Comparison of ENCODE assay signal across 19 cellular contexts in genomic region chr10:129940617-129941198, GRCh38. TPM values are rescaled to one million over a fixed set of nuclear protein-coding genes. Genes with fewer than 3 reads are reported as not detected.
DNase-seq lines count a peak whose midpoint lies in the region; ATAC-seq and TF ChIP-seq lines count a peak whose summit lies in the region.
"Had no signal": no experiment of that assay in that cellular context is flagged by ENCODE, and none has a peak within 500 bp of the region (broad histone marks: within the 10 kb centered on the region; RNA-seq: fewer than 3 reads in every experiment).

No MANE protein-coding gene starts in this region.

- H3K36me3 ChIP-seq in HEK293 (ENCODE audit: control insufficient read depth in 2 of 2, insufficient read depth in 1 of 2, low read length in 2 of 2): no peaks in the 10 kb centered on the region; a peak in 1 of 3 replicates
- H3K36me3 ChIP-seq in left lung: no peaks in the 10 kb centered on the region
- no peaks in the 10 kb centered on the region for H3K36me3 ChIP-seq in neuronal stem cell (replicated peaks in 1 of 2; ENCODE audit: control insufficient read depth in 2 of 2, insufficient read depth in 2 of 2, low read length in 2 of 2)
- no peaks in the 10 kb centered on the region for H3K36me3 ChIP-seq in gastrocnemius medialis

- peak overlapping the region; percentile 4 for H2AK5ac ChIP-seq in neuronal stem cell (ENCODE audit: low read depth, low read length)

- peak overlapping the region; percentile 34 for H3K23ac ChIP-seq in neuronal stem cell (ENCODE audit: low read depth, low read length, poor library complexity)

- H3K4me3 ChIP-seq in HEK293 (ENCODE audit: low read depth, low read length) (no peak overlapping the region), left lung (no peak overlapping the region), neuronal stem cell (ENCODE audit: low read length in 2 of 2) (no peak overlapping the region), gastrocnemius medialis (no peak overlapping the region)
- H3K4me3 ChIP-seq: A549 had no signal

- ATAC-seq in left lung: no peak
- ATAC-seq in gastrocnemius medialis: peak in 1 of 2 donors; percentile 6
- ATAC-seq in HG03175 (IDR thresholded peaks at IDR 0.05; ENCODE audit: unreplicated experiment): no peak
- ATAC-seq: A549 had no signal

- no peak overlapping the region for H2BK15ac ChIP-seq in neuronal stem cell (ENCODE audit: low read length)

- H3K18ac ChIP-seq in neuronal stem cell (ENCODE audit: low read length): peak overlapping the region; percentile 35

- H3K14ac ChIP-seq in neuronal stem cell (ENCODE audit: low read length): no peak overlapping the region

- no peak overlapping the region for H2BK12ac ChIP-seq in neuronal stem cell (ENCODE audit: low read length)

- H3K9me3 ChIP-seq in HEK293 (ENCODE audit: control insufficient read depth, insufficient read depth, low read depth, low read length) (no peaks in the 10 kb centered on the region), left lung (no peaks in the 10 kb centered on the region), neuronal stem cell (replicated peaks in 1 of 2; ENCODE audit: control insufficient read depth in 2 of 2, insufficient read depth in 1 of 2, low read depth in 1 of 2, low read length in 2 of 2) (no peaks in the 10 kb centered on the region), gastrocnemius medialis (no peaks in the 10 kb centered on the region)
- H3K9me3 ChIP-seq: A549, BE2C had no signal

- no peak overlapping the region for H3K9ac ChIP-seq in neuronal stem cell (ENCODE audit: low read depth, low read length, poor library complexity)

- no peak for TF ChIP-seq POLR2A in gastrocnemius medialis (IDR thresholded peaks at IDR 0.05)

- H3K79me1 ChIP-seq in neuronal stem cell (ENCODE audit: low read depth, low read length): no peaks in the 10 kb centered on the region

- no peak overlapping the region for H2BK120ac ChIP-seq in neuronal stem cell (ENCODE audit: low read depth, low read length)

- no peak overlapping the region for H3K27ac ChIP-seq in HEK293 (ENCODE audit: extremely low read depth, low read depth, low read length)
- no peak overlapping the region for H3K27ac ChIP-seq in left lung
- no peak overlapping the region for H3K27ac ChIP-seq in neuronal stem cell (replicated peaks; ENCODE audit: low read length)
- H3K27ac ChIP-seq in gastrocnemius medialis: peak overlapping the region; percentile 5 to 87 (median 66)
- H3K27ac ChIP-seq: A549 had no signal

- H3K4ac ChIP-seq in neuronal stem cell (ENCODE audit: low read length): no peak overlapping the region

- H3K4me2 ChIP-seq in neuronal stem cell (ENCODE audit: insufficient read depth, low read length, poor library complexity, severe bottlenecking): no peak overlapping the region
- H3K4me2 ChIP-seq: A549 had no signal

- POLR2A ChIA-PET in HEK293 (lab: Yijun Ruan, JAX): no interaction called here

- intact Hi-C loops in left lung (cut with DNase I): no loop called here
- intact Hi-C loops in gastrocnemius medialis (cut with DNase I; ENCODE audit: low total_unique reads): no loop called here

- CTCF ChIA-PET in HEK293 (lab: Yijun Ruan, JAX): interaction anchor here (0.6 kb wide), 1 partner anchor 16 kb away, joined by 3 read pairs; no protein-coding TSS in a partner anchor

- no peak overlapping the region for H2AFZ ChIP-seq in neuronal stem cell (ENCODE audit: low read length)

- in situ Hi-C loops in gastrocnemius medialis (cut with MboI; ENCODE audit: low sequenced_read_pairs in 4 of 4): no loop called here

- TF ChIP-seq CTCF in HEK293 (tag by site-specific recombination; IDR thresholded peaks at IDR 0.05): no peak
- no peak for TF ChIP-seq CTCF in left lung (IDR thresholded peaks at IDR 0.05)
- TF ChIP-seq CTCF in gastrocnemius medialis (IDR thresholded peaks at IDR 0.05 in 4 of 5, conservative IDR thresholded peaks at IDR 0.05 in 1 of 5): no peak

- no peak overlapping the region for H4K91ac ChIP-seq in neuronal stem cell (ENCODE audit: low read depth, low read length, poor library complexity)

- peak; percentile 17 to 34 for DNase-seq in left lung
- no peak for DNase-seq in neuronal stem cell (ENCODE audit: low spot score)
- no peak for DNase-seq in gastrocnemius medialis
- DNase-seq in stimulated activated naive CD4-positive, alpha-beta T cell (lab: John Stamatoyannopoulos, UW): no peak
- DNase-seq in NCI-H2196 (lab: John Stamatoyannopoulos, UW; ENCODE audit: unreplicated experiment): no peak
- DNase-seq: BE2C, EL, GF-D8, Karpas-422, NCI-H1694, NCI-H2081 treated with DMSO at 0.1 percent for 48 hours, NCI-H446 treated with DMSO at 0.1 percent for 48 hours, NCI-H526 treated with DMSO at 0.1 percent for 48 hours, OCI-M1, SHP77 had no signal

- no CpG with 5 or more reads among the region's 13 CpGs for WGBS in neuronal stem cell (ENCODE audit: extremely low coverage in 2 of 2, insufficient read length in 2 of 2, insufficient replicate concordance in 1 of 2), 2 donors

- H3K27me3 ChIP-seq in left lung (peaks cover 0 to 34% of the 10 kb centered on the region in 2 donors), neuronal stem cell (ENCODE audit: control insufficient read depth in 3 of 3, insufficient read depth in 3 of 3, low read depth in 1 of 3, low read length in 3 of 3) (no peaks in the 10 kb centered on the region), gastrocnemius medialis (peaks cover 0 to 5% (median 3%) of the 10 kb centered on the region in 3 donors)
- H3K27me3 ChIP-seq: BE2C had no signal

- H2BK5ac ChIP-seq in neuronal stem cell (ENCODE audit: low read length): peak overlapping the region; percentile 56

- no peak overlapping the region for H4K8ac ChIP-seq in neuronal stem cell (ENCODE audit: low read depth, low read length)

- H3K4me1 ChIP-seq in HEK293 (ENCODE audit: control insufficient read depth, insufficient read depth, low read length) (0 out of 2 replicates have a peak, but pooled peaks cover 2% of the 10 kb centered on the region), left lung (no peaks in the 10 kb centered on the region), neuronal stem cell (ENCODE audit: control insufficient read depth in 2 of 2, insufficient read depth in 1 of 2, low read depth in 1 of 2, low read length in 2 of 2) (peaks cover 0 to 1% of the 10 kb centered on the region in 2 donors), gastrocnemius medialis (peaks cover 54 to 65% of the 10 kb centered on the region in 2 donors)
- H3K4me1 ChIP-seq: A549 had no signal

TF ChIP-seq in HEK293, 187 proteins besides CTCF, POLR2A, EP300 and RAD21:
- no peak for TF ChIP-seq SALL2 (tag by site-specific recombination; IDR thresholded peaks at IDR 0.05; ENCODE audit: borderline replicate concordance)
- peak; percentile 95 for TF ChIP-seq ZFHX2 (tag by site-specific recombination; conservative IDR thresholded peaks at IDR 0.05)
- TF ChIP-seq ZFP37 (tag by site-specific recombination; IDR thresholded peaks at IDR 0.05): no peak
- no peak for TF ChIP-seq ZBTB44 (tag by site-specific recombination; IDR thresholded peaks at IDR 0.05)
- peak; percentile 96 for TF ChIP-seq EGR2 (tag by site-specific recombination; IDR thresholded peaks at IDR 0.05; ENCODE audit: low read depth)

RNA-seq across cellular contexts. Expression of gene EBF3, which starts 23.4 kb away (rescaled TPM):
- total RNA-seq in left lung (under 1 TPM in 1 of 2 donors, not detected in 1; 0.10 TPM), gastrocnemius medialis (10 to 100 TPM in 1 of 4 donors, 1 to 10 TPM in 3; 5.5 to 10.4 (median 8.2) TPM)
- polyA plus RNA-seq in neuronal stem cell (2013, experiment 1 of 2): 3.3 TPM
- polyA plus RNA-seq in neuronal stem cell (2013, experiment 2 of 2): 3.1 TPM
- total RNA-seq: M059J had no signal

Comparison
In these comparisons a context has a peak if more than half of its experiments do, and no peak if none do; other contexts are left out.
1. H3K27ac ChIP-seq: peak in gastrocnemius medialis (4 of 4); none in HEK293 (single experiment), left lung (0 of 2) and neuronal stem cell (single experiment).
2. DNase-seq: peak in left lung (2 of 2); none in neuronal stem cell (single experiment), gastrocnemius medialis (0 of 2), stimulated activated naive CD4-positive, alpha-beta T cell (0 of 6) and NCI-H2196 (single experiment).
3. RNA of gene EBF3, which starts 23.4 kb away (total RNA-seq): 5.5 to 10.4 TPM in gastrocnemius medialis; 0.10 TPM in left lung; every median in the first group is over 4 times any median in the second.